ENCODE assay signal across 9 cellular contexts in genomic region chrX:154380787-154381186, GRCh38. TPM values are rescaled to one million over a fixed set of nuclear protein-coding genes. Genes with fewer than 3 reads are reported as not detected.
DNase-seq lines count a peak whose midpoint lies in the region; ATAC-seq and TF ChIP-seq lines count a peak whose summit lies in the region.
"Had no signal": no experiment of that assay in that cellular context is flagged by ENCODE, and none has a peak within 500 bp of the region (broad histone marks: within the 10 kb centered on the region; RNA-seq: fewer than 3 reads in every experiment).

No MANE protein-coding gene starts in this region.

- DNase-seq in left ventricle myocardium superior, result peak; percentile 22
- no peak for DNase-seq in Right ventricle myocardium superior
- DNase-seq in astrocyte of the spinal cord (ENCODE audit: low read depth, low spot score), result no peak
- DNase-seq in mesothelial cell of epicardium (ENCODE audit: low spot score in 2 of 2, unreplicated experiment in 2 of 2), result no peak
- DNase-seq in uterus, result no peak
- DNase-seq in UCSD-AML1 (lab: John Stamatoyannopoulos, UW; ENCODE audit: unreplicated experiment), result no peak
- DNase-seq: MV-4-11 had no signal

- H3K4me3 Mint-ChIP-seq in mesothelial cell of epicardium, result peak overlapping the region; percentile 80

- in situ Hi-C loops in astrocyte of the spinal cord (cut with HindIII; ENCODE audit: low sequenced_read_pairs), result no loop called here

- peak overlapping the region; percentile 95 to 97 for H3K27ac ChIP-seq in uterus

- H3K27ac Mint-ChIP-seq in mesothelial cell of epicardium, result peak overlapping the region; percentile 94

- ATAC-seq in left ventricle myocardium superior, result no peak
- no peak for ATAC-seq in Right ventricle myocardium superior (ENCODE audit: poor library complexity)
- ATAC-seq in GM19452 (IDR thresholded peaks at IDR 0.05; ENCODE audit: unreplicated experiment), result no peak
- no peak for ATAC-seq in GM19023 (IDR thresholded peaks at IDR 0.05; ENCODE audit: unreplicated experiment)

- intact Hi-C loops in left ventricle myocardium superior (cut with micrococcal nuclease) (no loop called here), Right ventricle myocardium superior (cut with DNase I) (no loop called here), uterus (cut with DNase I; ENCODE audit: low total_unique reads) (no loop called here)

- no peaks in the 10 kb centered on the region for H3K4me1 ChIP-seq in uterus

- H3K27me3 Mint-ChIP-seq in mesothelial cell of epicardium (ENCODE audit: low read depth), result no peaks in the 10 kb centered on the region

- H3K4me3 ChIP-seq in astrocyte of the spinal cord (ENCODE audit: low read depth, low read length) (peak overlapping the region; percentile 67), uterus (peak overlapping the region; percentile 59 to 65)

- H3K9me3 ChIP-seq in uterus, result no peaks in the 10 kb centered on the region

- TF ChIP-seq CTCF in astrocyte of the spinal cord (IDR thresholded peaks at IDR 0.05; ENCODE audit: low read depth, low read length) (no peak), mesothelial cell of epicardium (IDR thresholded peaks at IDR 0.05; ENCODE audit: unreplicated experiment) (no peak), uterus (IDR thresholded peaks at IDR 0.05) (no peak)

- H3K36me3 ChIP-seq in uterus, result no peaks in the 10 kb centered on the region

- H3K36me3 Mint-ChIP-seq in mesothelial cell of epicardium, result peaks cover 2% of the 10 kb centered on the region

- TF ChIP-seq POLR2A in uterus (IDR thresholded peaks at IDR 0.05), result no peak

- no peaks in the 10 kb centered on the region for H3K27me3 ChIP-seq in uterus

- no peaks in the 10 kb centered on the region for H3K9me3 Mint-ChIP-seq in mesothelial cell of epicardium

- H3K4me1 Mint-ChIP-seq in mesothelial cell of epicardium, result peaks cover 25% of the 10 kb centered on the region

RNA-seq across cellular contexts. Expression of gene EMD, which starts 1.7 kb away (rescaled TPM):
- total RNA-seq in left ventricle myocardium superior, result 51.3 TPM
- total RNA-seq in Right ventricle myocardium superior, result 49.2 TPM
- total RNA-seq in mesothelial cell of epicardium, result 71.4 to 76.3 TPM (median 71.9 TPM) in 3 replicates
- 100 to 1,000 TPM in 1 of 4 donors, 10 to 100 TPM in 3; 13.6 to 118 (median 44.4) TPM for total RNA-seq in uterus

RNA-seq across cellular contexts. Expression of gene FLNA, which starts 6.4 kb away (rescaled TPM):
- total RNA-seq in left ventricle myocardium superior (228 TPM), Right ventricle myocardium superior (216 TPM), mesothelial cell of epicardium (1,336 to 1,412 TPM (median 1,356 TPM) in 3 replicates), uterus (1,000 to 10,000 TPM; 1,067 to 4,271 (median 2,911) TPM)

RNA-seq across cellular contexts. Expression of gene RPL10, which starts 17.4 kb away (rescaled TPM):
- total RNA-seq in left ventricle myocardium superior (1,898 TPM), Right ventricle myocardium superior (2,020 TPM), mesothelial cell of epicardium (2,969 to 3,108 TPM (median 3,066 TPM) in 3 replicates), uterus (1,000 to 10,000 TPM; 2,407 to 9,172 (median 4,014) TPM)

RNA-seq across cellular contexts. Expression of gene DNASE1L1, which starts 28.3 kb away (rescaled TPM):
- total RNA-seq in left ventricle myocardium superior (58.7 TPM), Right ventricle myocardium superior (57.7 TPM), mesothelial cell of epicardium (18.5 to 19.4 TPM (median 18.6 TPM) in 3 replicates), uterus (10 to 100 TPM; 10.2 to 31.8 (median 21.2) TPM)

RNA-seq across cellular contexts. Expression of gene TAFAZZIN, which starts 30.6 kb away (rescaled TPM):
- 38.0 TPM for total RNA-seq in left ventricle myocardium superior
- total RNA-seq in Right ventricle myocardium superior, result 36.1 TPM
- total RNA-seq in mesothelial cell of epicardium, result 36.7 to 40.8 TPM (median 40.3 TPM) in 3 replicates
- total RNA-seq in uterus, result 10 to 100 TPM; 15.3 to 62.3 (median 20.5) TPM
